In genomic region chr4:181784881-181785280, GRCh38 we compare ENCODE assay signal across 28 cellular contexts.
"Had no signal": no experiment of that assay in that cellular context is flagged by ENCODE, and none has a peak within 500 bp of the region (broad histone marks: within the 10 kb centered on the region; RNA-seq: fewer than 3 reads in every experiment).

No MANE protein-coding gene starts in this region.

- H3K4me3 Mint-ChIP-seq: activated CD4-positive, alpha-beta T cell treated with anti-CD3 and anti-CD28 coated beads, Interleukin-2, amount 10 ng/mL, durations not matched to agents 7 days and 5 days; activated CD8-positive, alpha-beta T cell treated with anti-CD3 and anti-CD28 coated beads, Interleukin-2, amount 10 ng/mL, durations not matched to agents 7 days and 5 days; activated naive CD4-positive, alpha-beta T cell treated with anti-CD3 and anti-CD28 coated beads for 36 hours; activated T-cell treated with anti-CD3 and anti-CD28 coated beads, Interleukin-2, amount 50 U/mL, for 4 hours; activated T-helper 1 cell treated with anti-CD3 and anti-CD28 coated beads, Interleukin-12 subunit alpha, Interleukin-12 subunit beta, Interleukin-2, Interleukin-4 antibody, amounts not matched to agents 30 ng/mL and 10 ng/mL and 1 ng/mL, durations not matched to agents 14 hours and 24 hours and 36 hours; T-helper 1 cell treated with Interleukin-12 subunit alpha and Interleukin-12 subunit beta and Interleukin-4 antibody, amounts not matched to agents 30 μg/mL and 1 μg/mL, for 36 hours; T-helper 2 cell treated with Interferon-gamma antibody and Interleukin-4, amounts not matched to agents 5 μg/mL and 100 μg/mL, for 36 hours had no signal

- H3K36me3 ChIP-seq: adrenal gland, breast epithelium, SJSA1 had no signal

- H3K9me3 Mint-ChIP-seq: activated CD4-positive, alpha-beta T cell treated with anti-CD3 and anti-CD28 coated beads, Interleukin-2, amount 10 ng/mL, durations not matched to agents 7 days and 5 days had no signal

- H3K4me1 Mint-ChIP-seq: activated CD4-positive, alpha-beta T cell treated with anti-CD3 and anti-CD28 coated beads, Interleukin-2, amount 10 ng/mL, durations not matched to agents 7 days and 5 days had no signal

- H3K27ac ChIP-seq: adrenal gland, body of pancreas, breast epithelium, KMS-11, SJSA1 had no signal

- H3K9ac ChIP-seq: KMS-11, SK-N-SH had no signal

- FAIRE-seq: astrocyte, TTC549 had no signal

- H3K27me3 ChIP-seq: adrenal gland, body of pancreas, breast epithelium, SJSA1 had no signal

- H3K4me2 ChIP-seq: KMS-11, SK-N-SH had no signal

- H3K4me1 ChIP-seq: adrenal gland, body of pancreas, breast epithelium, SJSA1 had no signal

- H3K27me3 Mint-ChIP-seq: activated CD4-positive, alpha-beta T cell treated with anti-CD3 and anti-CD28 coated beads, Interleukin-2, amount 10 ng/mL, durations not matched to agents 7 days and 5 days had no signal

- H3K27ac Mint-ChIP-seq: activated CD4-positive, alpha-beta T cell treated with anti-CD3 and anti-CD28 coated beads, Interleukin-2, amount 10 ng/mL, durations not matched to agents 7 days and 5 days; activated CD8-positive, alpha-beta T cell treated with anti-CD3 and anti-CD28 coated beads, Interleukin-2, amount 10 ng/mL, durations not matched to agents 7 days and 5 days; activated naive CD4-positive, alpha-beta T cell treated with anti-CD3 and anti-CD28 coated beads for 36 hours; activated naive CD4-positive, alpha-beta T cell treated with anti-CD3 and anti-CD28 coated beads, Interleukin-2, amount 50 U/mL, for 72 hours; activated T-helper 1 cell treated with anti-CD3 and anti-CD28 coated beads, Interleukin-12 subunit alpha, Interleukin-12 subunit beta, Interleukin-2, Interleukin-4 antibody, amounts not matched to agents 30 ng/mL and 10 ng/mL and 1 ng/mL, durations not matched to agents 14 hours and 24 hours and 36 hours; T-helper 1 cell treated with Interleukin-12 subunit alpha and Interleukin-12 subunit beta and Interleukin-4 antibody, amounts not matched to agents 30 μg/mL and 1 μg/mL, for 36 hours; T-helper 2 cell treated with Interferon-gamma antibody and Interleukin-4, amounts not matched to agents 5 μg/mL and 100 μg/mL, for 36 hours had no signal

- DNase-seq: activated CD4-positive, alpha-beta T cell treated with anti-CD3 and anti-CD28 coated beads, Interleukin-2, amount 10 ng/mL, durations not matched to agents 7 days and 5 days; activated CD4-positive, alpha-beta T cell treated with anti-CD3 and anti-CD28 coated beads, Interleukin-2, amount 50 U/mL, for 48 hours; activated CD8-positive, alpha-beta T cell treated with anti-CD3 and anti-CD28 coated beads, Interleukin-2, amount 10 ng/mL, durations not matched to agents 7 days and 5 days; activated gamma-delta T cell treated with Interleukin-2 at 50 U/mL for 16 hours; activated naive CD4-positive, alpha-beta T cell treated with anti-CD3 and anti-CD28 coated beads for 36 hours; activated T-cell treated with anti-CD3 and anti-CD28 coated beads, Interleukin-2, amount 50 U/mL, for 4 hours; adrenal gland; body of pancreas; NCI-H1105 treated with DMSO at 0.1 percent for 48 hours; NCI-H1436 treated with DMSO at 0.1 percent for 48 hours; NCI-H1694 treated with DMSO at 0.1 percent for 48 hours; NCI-H2029; NCI-H2107; NCI-H2171; NCI-H510A treated with DMSO at 0.1 percent for 48 hours; NCI-H526 treated with DMSO at 0.1 percent for 48 hours; NCI-H774; SHP77 treated with DMSO at 0.1 percent for 48 hours; SK-N-SH had no signal

- H3K9me3 ChIP-seq: adrenal gland, body of pancreas, breast epithelium, SJSA1, SK-N-SH had no signal

- H3K4me3 ChIP-seq: adrenal gland, body of pancreas, breast epithelium, SJSA1 had no signal
